Comparison of ENCODE assay signal across 8 cellular contexts in genomic region chr5:95821110-95822021, GRCh38. TPM values are rescaled to one million over a fixed set of nuclear protein-coding genes. Genes with fewer than 3 reads are reported as not detected.
DNase-seq lines count a peak whose midpoint lies in the region; ATAC-seq and TF ChIP-seq lines count a peak whose summit lies in the region.

No MANE protein-coding gene starts in this region.

- 20% methylated on average over 9 of the region's 9 CpGs for WGBS in liver

- H3K9me3 ChIP-seq in liver (ENCODE audit: control insufficient read depth in 4 of 4, low read length in 3 of 4), result no peaks in the 10 kb centered on the region

- peaks cover 0 to 8% (median 5%) of the 10 kb centered on the region in 4 donors for H3K36me3 ChIP-seq in liver (ENCODE audit: control insufficient read depth in 4 of 4, insufficient read depth in 3 of 4, low read depth in 1 of 4, low read length in 3 of 4)

- POLR2A ChIA-PET in activated naive CD8-positive, alpha-beta T cell treated with anti-CD3 and anti-CD28 coated beads, Interleukin-2, amount 10 ng/mL, durations not matched to agents 7 days and 5 days (lab: Charles Lee), result interaction anchor here (0.6 to 9.3 kb wide), 8 partner anchors 8 to 842 kb away, joined by 3 to 97 read pairs (median 9); no protein-coding TSS in a partner anchor

- peak overlapping the region; percentile 75 to 93 for H3K9ac ChIP-seq in liver (ENCODE audit: low read depth in 1 of 2, low read length in 2 of 2)

- peaks cover 18% of the 10 kb centered on the region for H3K36me3 Mint-ChIP-seq in activated naive CD8-positive, alpha-beta T cell treated with anti-CD3 and anti-CD28 coated beads, Interleukin-2, amount 10 ng/mL, durations not matched to agents 7 days and 5 days
- peaks cover 1% of the 10 kb centered on the region for H3K36me3 Mint-ChIP-seq in type B pancreatic cell

- DNase-seq in GM12865 (ENCODE audit: low read depth) (peak; percentile 65), type B pancreatic cell (ENCODE audit: extremely low spot score, unreplicated experiment) (no peak), dedifferentiated amniotic fluid mesenchymal stem cell (ENCODE audit: extremely low spot score) (no peak)
- DNase-seq in activated naive CD8-positive, alpha-beta T cell treated with anti-CD3 and anti-CD28 coated beads, Interleukin-2, amount 10 ng/mL, durations not matched to agents 7 days and 5 days, result no peak

- peak overlapping the region; percentile 98 for H3K4me3 Mint-ChIP-seq in activated naive CD8-positive, alpha-beta T cell treated with anti-CD3 and anti-CD28 coated beads, Interleukin-2, amount 10 ng/mL, durations not matched to agents 7 days and 5 days
- peak overlapping the region; percentile 94 for H3K4me3 Mint-ChIP-seq in type B pancreatic cell

- H3K27ac ChIP-seq in liver (ENCODE audit: low read depth in 1 of 2, low read length in 2 of 2), result peak overlapping the region; percentile 74 to 90

- TF ChIP-seq CTCF in GM12865 (IDR thresholded peaks at IDR 0.05; ENCODE audit: insufficient read depth, low read depth, low read length, missing control alignments) (no peak), liver (IDR thresholded peaks at IDR 0.05; ENCODE audit: low read depth, low read length, missing input control) (no peak), type B pancreatic cell (conservative IDR thresholded peaks at IDR 0.05) (no peak)

- H3K4me3 ChIP-seq in GM12865 (ENCODE audit: low read depth, low read length) (peak overlapping the region; percentile 63), liver (ENCODE audit: low read depth in 1 of 3, low read length in 3 of 3) (peak overlapping the region; percentile 78 to 98 (median 95))

- peak overlapping the region; percentile 93 for H3K27ac Mint-ChIP-seq in activated naive CD8-positive, alpha-beta T cell treated with anti-CD3 and anti-CD28 coated beads, Interleukin-2, amount 10 ng/mL, durations not matched to agents 7 days and 5 days
- H3K27ac Mint-ChIP-seq in type B pancreatic cell, result peak overlapping the region; percentile 90

- H3K4me1 ChIP-seq in liver (ENCODE audit: control insufficient read depth in 4 of 4, insufficient read depth in 4 of 4, low read length in 3 of 4), result peaks cover 5 to 67% (median 48%) of the 10 kb centered on the region in 4 donors

- H3K4me1 Mint-ChIP-seq in activated naive CD8-positive, alpha-beta T cell treated with anti-CD3 and anti-CD28 coated beads, Interleukin-2, amount 10 ng/mL, durations not matched to agents 7 days and 5 days, result peaks cover 70% of the 10 kb centered on the region
- peaks cover 50% of the 10 kb centered on the region for H3K4me1 Mint-ChIP-seq in type B pancreatic cell (ENCODE audit: unreplicated experiment)

- H3K27me3 Mint-ChIP-seq in activated naive CD8-positive, alpha-beta T cell treated with anti-CD3 and anti-CD28 coated beads, Interleukin-2, amount 10 ng/mL, durations not matched to agents 7 days and 5 days, result no peaks in the 10 kb centered on the region
- H3K27me3 Mint-ChIP-seq in type B pancreatic cell, result no peaks in the 10 kb centered on the region

- no peak for TF ChIP-seq RAD21 in liver (IDR thresholded peaks at IDR 0.05)

- no peaks in the 10 kb centered on the region for H3K9me3 Mint-ChIP-seq in activated naive CD8-positive, alpha-beta T cell treated with anti-CD3 and anti-CD28 coated beads, Interleukin-2, amount 10 ng/mL, durations not matched to agents 7 days and 5 days
- H3K9me3 Mint-ChIP-seq in type B pancreatic cell, result no peaks in the 10 kb centered on the region

- no peaks in the 10 kb centered on the region for H3K27me3 ChIP-seq in liver (ENCODE audit: control insufficient read depth in 4 of 4, insufficient read depth in 4 of 4, low read length in 3 of 4)

- ATAC-seq in HG03045 (IDR thresholded peaks at IDR 0.05; ENCODE audit: unreplicated experiment), result peak; percentile 25
- ATAC-seq in activated naive CD8-positive, alpha-beta T cell treated with anti-CD3 and anti-CD28 coated beads, Interleukin-2, amount 10 ng/mL, durations not matched to agents 7 days and 5 days (ENCODE audit: low read depth), result peak; percentile 8
- no peak for ATAC-seq in GM18502 (IDR thresholded peaks at IDR 0.05; ENCODE audit: poor library complexity, unreplicated experiment)
- ATAC-seq in GM18870 (IDR thresholded peaks at IDR 0.05; ENCODE audit: unreplicated experiment), result no peak

TF ChIP-seq in liver, 16 proteins besides CTCF, POLR2A, EP300 and RAD21:
- TF ChIP-seq JUND (IDR thresholded peaks at IDR 0.05), result no peak
- TF ChIP-seq HNF4A (conservative IDR thresholded peaks at IDR 0.05), result no peak
- no peak for TF ChIP-seq HNF4G (IDR thresholded peaks at IDR 0.05)
- TF ChIP-seq ZBTB33 (IDR thresholded peaks at IDR 0.05), result no peak
- no peak for TF ChIP-seq EGR1 (IDR thresholded peaks at IDR 0.05; ENCODE audit: low read depth in 2 of 2)
- no peak for TF ChIP-seq FOXA2 (IDR thresholded peaks at IDR 0.05)
- TF ChIP-seq NR2F2 (IDR thresholded peaks at IDR 0.05), result no peak
- TF ChIP-seq FOXA1 (IDR thresholded peaks at IDR 0.05), result no peak
- TF ChIP-seq MAX (IDR thresholded peaks at IDR 0.05), result no peak
- TF ChIP-seq RXRA (IDR thresholded peaks at IDR 0.05), result no peak
- TF ChIP-seq TAF1 (conservative IDR thresholded peaks at IDR 0.05), result no peak
- no peak for TF ChIP-seq GABPA (IDR thresholded peaks at IDR 0.05 in 1 of 2, conservative IDR thresholded peaks at IDR 0.05 in 1 of 2)
- no peak for TF ChIP-seq SP1 (IDR thresholded peaks at IDR 0.05)
- no peak for TF ChIP-seq REST (IDR thresholded peaks at IDR 0.05)
- TF ChIP-seq ATF3 (IDR thresholded peaks at IDR 0.05), result no peak
- no peak for TF ChIP-seq YY1 (IDR thresholded peaks at IDR 0.05)

RNA-seq across cellular contexts. Expression of gene GLRX, which starts 1.2 kb away (rescaled TPM):
- 10 to 100 TPM; 70.6 to 72.9 TPM for total RNA-seq in activated naive CD8-positive, alpha-beta T cell treated with anti-CD3 and anti-CD28 coated beads, Interleukin-2, amount 10 ng/mL, durations not matched to agents 7 days and 5 days
- total RNA-seq in liver (10 to 100 TPM; 48.2 to 61.8 TPM), type B pancreatic cell (ENCODE audit: low replicate concordance) (17.8 and 18.7 TPM in 2 replicates)
- polyA plus RNA-seq in liver, result 100 to 1,000 TPM; 152 to 187 TPM

Comparison
In these comparisons a context has a peak if more than half of its experiments do, and no peak if none do; other contexts are left out.
1. ATAC-seq: peak in HG03045 (single experiment) and activated naive CD8-positive, alpha-beta T cell treated with anti-CD3 and anti-CD28 coated beads, Interleukin-2, amount 10 ng/mL, durations not matched to agents 7 days and 5 days (single experiment); none in GM18502 (single experiment) and GM18870 (single experiment).